Comparison of ENCODE assay signal across 1 cellular context in genomic region chr5:138575194-138576015, GRCh38.
TF ChIP-seq lines count a peak whose summit lies in the region.

Gene HSPA9 (minus strand): TSS chr5:138575401. CDS start chr5:138575318, 83 bp downstream.

TF ChIP-seq in HEK293, 187 proteins besides CTCF, POLR2A, EP300 and RAD21 (continued from another document):
- TF ChIP-seq ZNF16 (tag by site-specific recombination; IDR thresholded peaks at IDR 0.05; ENCODE audit: low read depth) (no peak), ZNF791 (tag by site-specific recombination; IDR thresholded peaks at IDR 0.05) (peak; percentile 23; the same call in 1 of the 2 replicates), ZNF132 (tag by site-specific recombination; IDR thresholded peaks at IDR 0.05; ENCODE audit: borderline replicate concordance) (no peak), ZNF510 (tag by site-specific recombination; IDR thresholded peaks at IDR 0.05; ENCODE audit: insufficient replicate concordance) (no peak), ZNF239 (tag by site-specific recombination; IDR thresholded peaks at IDR 0.05) (no peak), BCL11A (tag by site-specific recombination; IDR thresholded peaks at IDR 0.05; ENCODE audit: low read depth) (no peak; the same call in 1 of the 2 replicates), ZNF629 (tag by site-specific recombination; IDR thresholded peaks at IDR 0.05) (peak; percentile 96), WT1 (tag by site-specific recombination; IDR thresholded peaks at IDR 0.05) (peak; percentile 7; the same call in 1 of the 2 replicates), ZNF626 (tag by site-specific recombination; IDR thresholded peaks at IDR 0.05) (no peak), KLF9 (tag by site-specific recombination; IDR thresholded peaks at IDR 0.05; ENCODE audit: low read depth) (peak; percentile 83), PATZ1 (tag by site-specific recombination; IDR thresholded peaks at IDR 0.05) (peak; percentile 96), ELK4 (IDR thresholded peaks at IDR 0.05; ENCODE audit: borderline replicate concordance, low read depth, low read length) (peak; percentile 79; the same call in 1 of the 2 replicates), ZNF350 (tag by site-specific recombination; IDR thresholded peaks at IDR 0.05) (no peak), ZNF169 (tag by site-specific recombination; IDR thresholded peaks at IDR 0.05) (no peak), ZNF544 (tag by site-specific recombination; IDR thresholded peaks at IDR 0.05) (no peak), ZNF560 (tag by site-specific recombination; IDR thresholded peaks at IDR 0.05; ENCODE audit: borderline replicate concordance) (no peak), ZNF18 (tag by site-specific recombination; IDR thresholded peaks at IDR 0.05) (no peak), ZBTB8A (tag by site-specific recombination; IDR thresholded peaks at IDR 0.05) (peak; percentile 86), ZNF600 (tag by site-specific recombination; IDR thresholded peaks at IDR 0.05) (no peak), ZNF558 (tag by site-specific recombination; IDR thresholded peaks at IDR 0.05) (no peak), ZNF549 (tag by site-specific recombination; IDR thresholded peaks at IDR 0.05) (no peak), KLF7 (tag by site-specific recombination; IDR thresholded peaks at IDR 0.05; ENCODE audit: borderline replicate concordance) (peak; percentile 57; the same call in 1 of the 2 replicates), SP7 (tag by site-specific recombination; IDR thresholded peaks at IDR 0.05) (peak; percentile 92), ZNF837 (tag by site-specific recombination; IDR thresholded peaks at IDR 0.05) (no peak), ZNF660 (tag by site-specific recombination; IDR thresholded peaks at IDR 0.05) (peak; percentile 9), ZFHX2 (tag by site-specific recombination; conservative IDR thresholded peaks at IDR 0.05) (peak; percentile 79), ZNF530 (tag by site-specific recombination; IDR thresholded peaks at IDR 0.05; ENCODE audit: low read depth) (no peak), ZEB2 (tag by site-specific recombination; IDR thresholded peaks at IDR 0.05) (peak; percentile 80), PRDM2 (tag by site-specific recombination; IDR thresholded peaks at IDR 0.05; ENCODE audit: borderline replicate concordance) (0 out of 2 replicates have a peak, but pooled peaks have one; percentile 13), ZNF548 (tag by site-specific recombination; IDR thresholded peaks at IDR 0.05) (no peak), TCF7L2 (IDR thresholded peaks at IDR 0.05; ENCODE audit: borderline replicate concordance, low read depth, low read length) (no peak), ZNF658 (tag by site-specific recombination; IDR thresholded peaks at IDR 0.05) (no peak), ZNF37A (tag by site-specific recombination; IDR thresholded peaks at IDR 0.05) (no peak), ZNF654 (tag by site-specific recombination; IDR thresholded peaks at IDR 0.05; ENCODE audit: low read depth) (no peak), ZNF76 (tag by site-specific recombination; IDR thresholded peaks at IDR 0.05; ENCODE audit: borderline replicate concordance, low read depth) (peak; percentile 87), ZBTB1 (tag by site-specific recombination; IDR thresholded peaks at IDR 0.05) (no peak), ZNF112 (tag by site-specific recombination; IDR thresholded peaks at IDR 0.05) (no peak), ZNF426 (tag by site-specific recombination; IDR thresholded peaks at IDR 0.05) (no peak), SP3 (tag by site-specific recombination; IDR thresholded peaks at IDR 0.05) (peak; percentile 95), ZNF677 (tag by site-specific recombination; IDR thresholded peaks at IDR 0.05) (no peak), ATF2 (tag by site-specific recombination; IDR thresholded peaks at IDR 0.05; ENCODE audit: low read depth) (peak; percentile 71; the same call in 1 of the 2 replicates), ZNF19 (tag by site-specific recombination; IDR thresholded peaks at IDR 0.05; ENCODE audit: low read depth) (no peak), GLIS1 (tag by site-specific recombination; IDR thresholded peaks at IDR 0.05) (peak; percentile 89)
- TF ChIP-seq, protein P1, sequence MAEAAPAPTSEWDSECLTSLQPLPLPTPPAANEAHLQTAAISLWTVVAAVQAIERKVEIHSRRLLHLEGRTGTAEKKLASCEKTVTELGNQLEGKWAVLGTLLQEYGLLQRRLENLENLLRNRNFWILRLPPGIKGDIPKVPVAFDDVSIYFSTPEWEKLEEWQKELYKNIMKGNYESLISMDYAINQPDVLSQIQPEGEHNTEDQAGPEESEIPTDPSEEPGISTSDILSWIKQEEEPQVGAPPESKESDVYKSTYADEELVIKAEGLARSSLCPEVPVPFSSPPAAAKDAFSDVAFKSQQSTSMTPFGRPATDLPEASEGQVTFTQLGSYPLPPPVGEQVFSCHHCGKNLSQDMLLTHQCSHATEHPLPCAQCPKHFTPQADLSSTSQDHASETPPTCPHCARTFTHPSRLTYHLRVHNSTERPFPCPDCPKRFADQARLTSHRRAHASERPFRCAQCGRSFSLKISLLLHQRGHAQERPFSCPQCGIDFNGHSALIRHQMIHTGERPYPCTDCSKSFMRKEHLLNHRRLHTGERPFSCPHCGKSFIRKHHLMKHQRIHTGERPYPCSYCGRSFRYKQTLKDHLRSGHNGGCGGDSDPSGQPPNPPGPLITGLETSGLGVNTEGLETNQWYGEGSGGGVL (tag by site-specific recombination; IDR thresholded peaks at IDR 0.05) = no peak
- TF ChIP-seq, protein P2, sequence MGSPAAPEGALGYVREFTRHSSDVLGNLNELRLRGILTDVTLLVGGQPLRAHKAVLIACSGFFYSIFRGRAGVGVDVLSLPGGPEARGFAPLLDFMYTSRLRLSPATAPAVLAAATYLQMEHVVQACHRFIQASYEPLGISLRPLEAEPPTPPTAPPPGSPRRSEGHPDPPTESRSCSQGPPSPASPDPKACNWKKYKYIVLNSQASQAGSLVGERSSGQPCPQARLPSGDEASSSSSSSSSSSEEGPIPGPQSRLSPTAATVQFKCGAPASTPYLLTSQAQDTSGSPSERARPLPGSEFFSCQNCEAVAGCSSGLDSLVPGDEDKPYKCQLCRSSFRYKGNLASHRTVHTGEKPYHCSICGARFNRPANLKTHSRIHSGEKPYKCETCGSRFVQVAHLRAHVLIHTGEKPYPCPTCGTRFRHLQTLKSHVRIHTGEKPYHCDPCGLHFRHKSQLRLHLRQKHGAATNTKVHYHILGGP (tag by site-specific recombination; IDR thresholded peaks at IDR 0.05) = no peak
